Comparison of ENCODE assay signal across 7 cellular contexts in genomic region chr9:19870988-19871387, GRCh38.
"Had no signal": no experiment of that assay in that cellular context is flagged by ENCODE, and none has a peak within 500 bp of the region (broad histone marks: within the 10 kb centered on the region; RNA-seq: fewer than 3 reads in every experiment).

No MANE protein-coding gene starts in this region.

- H3K36me3 Mint-ChIP-seq: IgD-negative memory B cell had no signal

- H3K4me3 ChIP-seq: K562 had no signal

- H3K27ac ChIP-seq: HL-60 had no signal

- DNase-seq: IMR-90, KBM-7, KG1 had no signal

- H3K4me3 Mint-ChIP-seq: IgD-negative memory B cell had no signal

- H3K4me1 Mint-ChIP-seq: IgD-negative memory B cell had no signal

- H3K27ac Mint-ChIP-seq: IgD-negative memory B cell had no signal

- ATAC-seq: HepG2, K562 had no signal
